ENCODE assay signal across 12 cellular contexts in genomic region chr3:47296562-47297302, GRCh38. TPM values are rescaled to one million over a fixed set of nuclear protein-coding genes. Genes with fewer than 3 reads are reported as not detected.
DNase-seq lines count a peak whose midpoint lies in the region; ATAC-seq, FAIRE-seq and TF ChIP-seq lines count a peak whose summit lies in the region.
"Had no signal": no experiment of that assay in that cellular context is flagged by ENCODE, and none has a peak within 500 bp of the region (broad histone marks: within the 10 kb centered on the region; RNA-seq: fewer than 3 reads in every experiment).

No MANE protein-coding gene starts in this region.

- WGBS in HepG2 (ENCODE audit: low lambda C conversion rate) = 55% methylated on average over 2 of the region's 2 CpGs
- WGBS in spleen, 5 donors = 73 to 79% (median 77%) methylated on average over 2 of the region's 2 CpGs

- no peak overlapping the region for H3K9ac ChIP-seq in SU-DHL-6 (ENCODE audit: low read length)
- H3K9ac ChIP-seq in HepG2 (ENCODE audit: insufficient read depth, low read depth, low read length) = no peak overlapping the region
- H3K9ac ChIP-seq: parathyroid adenoma had no signal

- H3K4me1 Mint-ChIP-seq in CD8-positive, alpha-beta memory T cell = peaks cover 41 to 79% (median 48%) of the 10 kb centered on the region in 3 donors
- H3K4me1 Mint-ChIP-seq: mesothelial cell of epicardium had no signal

- no peaks in the 10 kb centered on the region for H3K9me2 ChIP-seq in SU-DHL-6 (replicated peaks; ENCODE audit: insufficient read depth, low read length)

- no peaks in the 10 kb centered on the region for H3K9me3 Mint-ChIP-seq in CD8-positive, alpha-beta memory T cell
- H3K9me3 Mint-ChIP-seq: mesothelial cell of epicardium had no signal

- intact Hi-C loops in HepG2 (cut with micrococcal nuclease; ENCODE audit: unreplicated experiment) = no loop called here
- intact Hi-C loops in spleen (cut with DNase I; ENCODE audit: low total_unique reads) = no loop called here

- DNase-seq in AML-193 (lab: John Stamatoyannopoulos, UW) (peak; percentile 11 to 44), HepG2 (ENCODE audit: low spot score) (no peak), RPMI8226 (no peak), NCI-H1694 (lab: John Stamatoyannopoulos, UW) (no peak), spleen (no peak)
- no peak for DNase-seq in CD8-positive, alpha-beta memory T cell

- H3K36me3 Mint-ChIP-seq in CD8-positive, alpha-beta memory T cell = peaks cover 0 to 47% (median 10%) of the 10 kb centered on the region in 3 donors

- no peak for FAIRE-seq in HepG2 (lab: Jason Lieb, UNC)
- FAIRE-seq: endothelial cell of umbilical vein, frontal cortex had no signal

- H2AFZ ChIP-seq in SU-DHL-6 (ENCODE audit: low read depth, low read length, severe bottlenecking) (no peak overlapping the region), HepG2 (ENCODE audit: low read length) (no peak overlapping the region)
- H2AFZ ChIP-seq: parathyroid adenoma had no signal

- H3K4me2 ChIP-seq in SU-DHL-6 (ENCODE audit: low read depth, low read length, poor library complexity, severe bottlenecking) (peak overlapping the region; percentile 0), HepG2 (ENCODE audit: low read depth, low read length) (0 out of 2 replicates have a peak overlapping the region, but pooled peaks have one; percentile 0)

- H3K4me1 ChIP-seq in CD8-positive, alpha-beta memory T cell (ENCODE audit: insufficient read depth, low read length) = peaks cover 11% of the 10 kb centered on the region
- H3K4me1 ChIP-seq in HepG2 (ENCODE audit: insufficient read depth, low read length) (peaks cover 47% of the 10 kb centered on the region), spleen (peaks cover 3 to 78% (median 33%) of the 10 kb centered on the region in 6 donors)

- H3K79me2 ChIP-seq in SU-DHL-6 (ENCODE audit: insufficient read depth, low read length) (peaks cover 49% of the 10 kb centered on the region), HepG2 (ENCODE audit: insufficient read depth, low read length) (peaks cover 27% of the 10 kb centered on the region)

- in situ Hi-C loops in HepG2 (cut with HindIII; ENCODE audit: extremely low pct_ligation_motif_present, low pct_unique_long_range_greater_than_20kb) = no loop called here

- H3K4me3 Mint-ChIP-seq in CD8-positive, alpha-beta memory T cell = no peak overlapping the region
- H3K4me3 Mint-ChIP-seq: mesothelial cell of epicardium had no signal

- CTCF ChIA-PET in CD8-positive, alpha-beta memory T cell (lab: Charles Lee) = interaction anchor here (1.3 kb wide), 1 partner anchor 132 kb away, joined by 3 read pairs; no protein-coding TSS in a partner anchor
- CTCF ChIA-PET in HepG2 (lab: Yijun Ruan, JAX; ENCODE audit: low intra/inter-chr PET ratio, low total read pairs) = no interaction called here

- TF ChIP-seq CTCF in SU-DHL-6 (IDR thresholded peaks at IDR 0.05; ENCODE audit: insufficient read depth, low read length, poor library complexity, severe bottlenecking) (no peak), HepG2 (CRISPR knock-in tag; IDR thresholded peaks at IDR 0.05) (no peak), spleen (IDR thresholded peaks at IDR 0.05 in 8 of 11, conservative IDR thresholded peaks at IDR 0.05 in 3 of 11) (no peak)

- ATAC-seq in HepG2 (peak; percentile 58), GM21367 (IDR thresholded peaks at IDR 0.05; ENCODE audit: unreplicated experiment) (no peak)

- H3F3A ChIP-seq in SU-DHL-6 (ENCODE audit: insufficient read depth) = no peaks in the 10 kb centered on the region

- TF ChIP-seq POLR2A in HepG2 (IDR thresholded peaks at IDR 0.05; ENCODE audit: insufficient read depth in 1 of 2, low read depth in 2 of 2, low read length in 2 of 2) (no peak), spleen (IDR thresholded peaks at IDR 0.05) (no peak)

- BruUV-seq in HepG2 (replicated peaks; lab: Mats Ljungman, UMichigan) = no TSS peak

- no peak overlapping the region for H3K4me3 ChIP-seq in CD8-positive, alpha-beta memory T cell (ENCODE audit: low read length)
- H3K4me3 ChIP-seq in SU-DHL-6 (ENCODE audit: insufficient read depth, low read length, poor library complexity, severe bottlenecking) = no peak overlapping the region
- no peak overlapping the region for H3K4me3 ChIP-seq in HepG2 (replicated peaks in 1 of 3; ENCODE audit: insufficient read depth in 1 of 3, low read depth in 2 of 3, low read length in 3 of 3)
- H3K4me3 ChIP-seq in spleen = peak overlapping the region in 1 of 8 donors; percentile 17

- POLR2A ChIA-PET in CD8-positive, alpha-beta memory T cell (lab: Charles Lee) = no interaction called here
- POLR2A ChIA-PET in HepG2 (lab: Yijun Ruan, JAX) = interaction anchor here (1.2 kb wide), 1 partner anchor 14 kb away, joined by 3 read pairs; the partner anchor contains the start of genes KIF9 and KLHL18

- H3K36me3 ChIP-seq in CD8-positive, alpha-beta memory T cell (ENCODE audit: insufficient read depth, low read length) = no peaks in the 10 kb centered on the region
- H3K36me3 ChIP-seq in SU-DHL-6 (ENCODE audit: low read length) (peaks cover 3% of the 10 kb centered on the region; the same call in 1 of the 2 replicates), HepG2 (replicated peaks in 1 of 2; ENCODE audit: control insufficient read depth in 1 of 2, insufficient read depth in 2 of 2, low read length in 2 of 2) (peaks cover 2 to 3% of the 10 kb centered on the region in 2 experiments), spleen (peaks cover 0 to 48% (median 3%) of the 10 kb centered on the region in 6 donors)

- no peaks in the 10 kb centered on the region for H3K9me3 ChIP-seq in CD8-positive, alpha-beta memory T cell (ENCODE audit: low read length)
- no peaks in the 10 kb centered on the region for H3K9me3 ChIP-seq in SU-DHL-6 (ENCODE audit: insufficient read depth, low read length)
- no peaks in the 10 kb centered on the region for H3K9me3 ChIP-seq in HepG2 (ENCODE audit: low read length)
- no peaks in the 10 kb centered on the region for H3K9me3 ChIP-seq in spleen

- TF ChIP-seq EP300 in HepG2 (IDR thresholded peaks at IDR 0.05; ENCODE audit: low read depth in 2 of 2, low read length in 2 of 2) (no peak), HepG2 (CRISPR knock-in tag; IDR thresholded peaks at IDR 0.05; ENCODE audit: borderline replicate concordance) (no peak)

- TF ChIP-seq RAD21 in HepG2 (CRISPR knock-in tag; IDR thresholded peaks at IDR 0.05) = no peak

- peak overlapping the region in 5 of 8 donors; percentile 26 to 62 (median 51) for H3K27ac Mint-ChIP-seq in CD8-positive, alpha-beta memory T cell
- H3K27ac Mint-ChIP-seq: mesothelial cell of epicardium had no signal

- H3K27ac ChIP-seq in CD8-positive, alpha-beta memory T cell (ENCODE audit: low read depth, low read length) = no peak overlapping the region
- H3K27ac ChIP-seq in SU-DHL-6 (ENCODE audit: low read depth, low read length) (peak overlapping the region; percentile 19; the same call in 1 of the 2 replicates), HepG2 (ENCODE audit: extremely low read length, insufficient read depth, low read length) (peak overlapping the region; percentile 11), spleen (peak overlapping the region in 4 of 8 donors; percentile 19 to 70 (median 42))
- H3K27ac ChIP-seq: parathyroid adenoma had no signal

- H3K27me3 Mint-ChIP-seq in CD8-positive, alpha-beta memory T cell = no peaks in the 10 kb centered on the region

- no peaks in the 10 kb centered on the region for H4K20me1 ChIP-seq in SU-DHL-6 (ENCODE audit: low read depth, low read length)
- H4K20me1 ChIP-seq in HepG2 (ENCODE audit: insufficient read depth, low read length) = no peaks in the 10 kb centered on the region

- H3K27me3 ChIP-seq in CD8-positive, alpha-beta memory T cell (ENCODE audit: insufficient read depth, low read length, poor library complexity, severe bottlenecking) = no peaks in the 10 kb centered on the region
- H3K27me3 ChIP-seq in SU-DHL-6 (ENCODE audit: low read length) (no peaks in the 10 kb centered on the region), HepG2 (ENCODE audit: control insufficient read depth in 1 of 2, insufficient read depth in 2 of 2, low read length in 2 of 2) (no peaks in the 10 kb centered on the region), spleen (replicated peaks in 1 of 7) (no peaks in the 10 kb centered on the region)

RNA-seq across cellular contexts. Expression of gene KLHL18, which starts 14.0 kb away (rescaled TPM):
- 10 to 100 TPM; 44.5 to 46.8 TPM for total RNA-seq in CD8-positive, alpha-beta memory T cell
- 14.2 TPM for polyA plus RNA-seq in CD8-positive, alpha-beta memory T cell
- total RNA-seq in HepG2 (2016; rRNA removed; fragmentation: Illumina TruSeq; extraction: Trizol) (18.8 and 26.1 TPM in 2 replicates), spleen (10 to 100 TPM; 22.0 to 44.6 (median 31.3) TPM)
- 6.3 and 9.1 TPM in 2 replicates for total RNA-seq in HepG2 (2016; cell fraction: cytosol; rRNA removed; fragmentation: Illumina TruSeq; extraction: Trizol; ENCODE audit: low read depth)
- total RNA-seq in HepG2 (2016; cell fraction: insoluble cytoplasmic fraction; rRNA removed; fragmentation: Illumina TruSeq; extraction: Trizol) = 21.7 and 22.2 TPM in 2 replicates
- 12.0 and 13.5 TPM in 2 replicates for total RNA-seq in HepG2 (2016; cell fraction: membrane; rRNA removed; fragmentation: Illumina TruSeq; extraction: Trizol)
- 13.5 and 13.9 TPM in 2 replicates for total RNA-seq in HepG2 (2016; cell fraction: nucleus; rRNA removed; fragmentation: Illumina TruSeq; extraction: Trizol)
- polyA plus RNA-seq in HepG2 (2011; rRNA removed) (14.0 and 17.5 TPM in 2 replicates), spleen (10 to 100 TPM; 19.2 to 28.3 (median 26.9) TPM)
- 18.8 and 22.7 TPM in 2 replicates for polyA plus RNA-seq in HepG2 (2011; cell fraction: cytosol; rRNA removed)
- 19.3 and 24.7 TPM in 2 replicates for polyA plus RNA-seq in HepG2 (2011; cell fraction: nucleus; rRNA removed)
- 13.6 and 13.8 TPM in 2 replicates for polyA plus RNA-seq in HepG2 (2012)
- 14.1 and 15.0 TPM in 2 replicates for polyA plus RNA-seq in HepG2 (2016; cell fraction: cytosol; fragmentation: Illumina TruSeq; extraction: Trizol; ENCODE audit: low read depth)
- 18.9 and 19.2 TPM in 2 replicates for polyA plus RNA-seq in HepG2 (2016; cell fraction: insoluble cytoplasmic fraction; fragmentation: Illumina TruSeq; extraction: Trizol; ENCODE audit: low read depth)
- 15.0 and 19.1 TPM in 2 replicates for polyA plus RNA-seq in HepG2 (2016; cell fraction: membrane; fragmentation: Illumina TruSeq; extraction: Trizol; ENCODE audit: low read depth)
- polyA plus RNA-seq in HepG2 (2016; cell fraction: nucleus; fragmentation: Illumina TruSeq; extraction: Trizol; ENCODE audit: insufficient read depth, low read depth) = 24.2 and 25.9 TPM in 2 replicates
- 38.2 and 46.2 TPM in 2 replicates for polyA minus RNA-seq in HepG2 (2011; rRNA and poly(A)+ RNA removed; ENCODE audit: low replicate concordance)
- 6.6 and 13.3 TPM in 2 replicates for polyA minus RNA-seq in HepG2 (2011; cell fraction: cytosol; rRNA and poly(A)+ RNA removed)
- polyA minus RNA-seq in HepG2 (2011; cell fraction: nucleus; rRNA and poly(A)+ RNA removed) = 15.7 and 24.3 TPM in 2 replicates

RNA-seq across cellular contexts. Expression of gene KIF9, which starts 14.1 kb away (rescaled TPM):
- 1 to 10 TPM; 5.8 to 7.2 TPM for total RNA-seq in CD8-positive, alpha-beta memory T cell
- 7.6 TPM for polyA plus RNA-seq in CD8-positive, alpha-beta memory T cell
- total RNA-seq in HepG2 (2016; rRNA removed; fragmentation: Illumina TruSeq; extraction: Trizol) (16.9 and 18.8 TPM in 2 replicates), spleen (10 to 100 TPM in 2 of 7 donors, 1 to 10 TPM in 5; 3.9 to 15.8 (median 6.6) TPM)
- 10.9 and 16.9 TPM in 2 replicates for total RNA-seq in HepG2 (2016; cell fraction: cytosol; rRNA removed; fragmentation: Illumina TruSeq; extraction: Trizol; ENCODE audit: low read depth)
- total RNA-seq in HepG2 (2016; cell fraction: insoluble cytoplasmic fraction; rRNA removed; fragmentation: Illumina TruSeq; extraction: Trizol) = 15.3 and 20.4 TPM in 2 replicates
- 19.3 and 19.6 TPM in 2 replicates for total RNA-seq in HepG2 (2016; cell fraction: membrane; rRNA removed; fragmentation: Illumina TruSeq; extraction: Trizol)
- 6.5 and 8.7 TPM in 2 replicates for total RNA-seq in HepG2 (2016; cell fraction: nucleus; rRNA removed; fragmentation: Illumina TruSeq; extraction: Trizol)
- polyA plus RNA-seq in HepG2 (2011; rRNA removed) (4.3 and 5.1 TPM in 2 replicates), spleen (10 to 100 TPM in 1 of 3 donors, 1 to 10 TPM in 2; 3.8 to 12.3 (median 6.8) TPM)
- 4.9 and 6.2 TPM in 2 replicates for polyA plus RNA-seq in HepG2 (2011; cell fraction: cytosol; rRNA removed)
- 2.4 and 3.5 TPM in 2 replicates for polyA plus RNA-seq in HepG2 (2011; cell fraction: nucleus; rRNA removed)
- polyA plus RNA-seq in HepG2 (2012) = 6.2 and 9.4 TPM in 2 replicates
- 16.0 and 22.8 TPM in 2 replicates for polyA plus RNA-seq in HepG2 (2016; cell fraction: cytosol; fragmentation: Illumina TruSeq; extraction: Trizol; ENCODE audit: low read depth)
- polyA plus RNA-seq in HepG2 (2016; cell fraction: insoluble cytoplasmic fraction; fragmentation: Illumina TruSeq; extraction: Trizol; ENCODE audit: low read depth) = 23.7 and 25.7 TPM in 2 replicates
- 17.7 and 20.7 TPM in 2 replicates for polyA plus RNA-seq in HepG2 (2016; cell fraction: membrane; fragmentation: Illumina TruSeq; extraction: Trizol; ENCODE audit: low read depth)
- polyA plus RNA-seq in HepG2 (2016; cell fraction: nucleus; fragmentation: Illumina TruSeq; extraction: Trizol; ENCODE audit: insufficient read depth, low read depth) = 8.4 and 11.9 TPM in 2 replicates
- 2.9 and 4.0 TPM in 2 replicates for polyA minus RNA-seq in HepG2 (2011; rRNA and poly(A)+ RNA removed; ENCODE audit: low replicate concordance)
- polyA minus RNA-seq in HepG2 (2011; cell fraction: cytosol; rRNA and poly(A)+ RNA removed) = 2.3 and 4.0 TPM in 2 replicates
- 6.1 and 6.7 TPM in 2 replicates for polyA minus RNA-seq in HepG2 (2011; cell fraction: nucleus; rRNA and poly(A)+ RNA removed)

Comparison
In these comparisons a context has a peak if more than half of its experiments do, and no peak if none do; other contexts are left out.
1. DNase-seq: peak in AML-193 (2 of 2); none in CD8-positive, alpha-beta memory T cell (0 of 5), HepG2 (single experiment), RPMI8226 (single experiment), NCI-H1694 (single experiment) and spleen (single experiment).